In the genomic region with DNA sequence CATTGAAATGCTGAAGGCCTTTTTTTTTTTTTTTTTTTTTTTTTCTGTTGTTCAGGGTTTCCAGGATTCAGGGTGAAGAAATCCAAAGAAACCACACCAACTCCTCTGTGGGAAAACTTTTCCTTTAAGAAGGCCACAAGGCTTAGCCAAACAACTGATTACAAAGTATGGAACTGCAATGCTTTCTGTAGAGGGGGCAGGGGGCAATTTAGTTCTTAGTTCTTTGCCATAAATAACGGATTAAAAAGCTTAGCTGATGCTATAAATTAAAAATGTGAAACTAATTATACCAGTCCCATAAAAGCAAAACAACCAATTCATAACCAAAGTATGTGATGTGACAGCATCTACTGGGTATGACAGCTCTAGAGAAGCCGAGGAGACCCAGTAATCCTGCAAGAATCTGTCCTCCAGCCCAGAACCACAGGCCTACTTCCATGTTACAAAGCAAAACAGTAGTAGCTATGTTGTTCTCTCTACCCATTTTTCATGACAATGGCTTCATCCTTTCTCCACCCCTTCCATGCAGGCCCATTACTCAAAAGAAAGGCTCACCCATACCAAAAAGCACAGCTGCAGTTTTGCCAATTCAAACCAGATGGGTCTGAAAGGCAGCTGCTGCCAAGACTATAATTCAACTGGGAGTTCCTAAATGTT, we compare ENCODE assay signal across 1 cellular context.
TF ChIP-seq lines count a peak whose summit lies in the region.

No MANE protein-coding gene starts in this region.

TF ChIP-seq in SK-N-SH treated with all-trans-retinoic acid at 6 μM for 48 hours, 23 proteins besides CTCF, POLR2A, EP300 and RAD21 (continued from another document):
- TF ChIP-seq, protein P1, sequence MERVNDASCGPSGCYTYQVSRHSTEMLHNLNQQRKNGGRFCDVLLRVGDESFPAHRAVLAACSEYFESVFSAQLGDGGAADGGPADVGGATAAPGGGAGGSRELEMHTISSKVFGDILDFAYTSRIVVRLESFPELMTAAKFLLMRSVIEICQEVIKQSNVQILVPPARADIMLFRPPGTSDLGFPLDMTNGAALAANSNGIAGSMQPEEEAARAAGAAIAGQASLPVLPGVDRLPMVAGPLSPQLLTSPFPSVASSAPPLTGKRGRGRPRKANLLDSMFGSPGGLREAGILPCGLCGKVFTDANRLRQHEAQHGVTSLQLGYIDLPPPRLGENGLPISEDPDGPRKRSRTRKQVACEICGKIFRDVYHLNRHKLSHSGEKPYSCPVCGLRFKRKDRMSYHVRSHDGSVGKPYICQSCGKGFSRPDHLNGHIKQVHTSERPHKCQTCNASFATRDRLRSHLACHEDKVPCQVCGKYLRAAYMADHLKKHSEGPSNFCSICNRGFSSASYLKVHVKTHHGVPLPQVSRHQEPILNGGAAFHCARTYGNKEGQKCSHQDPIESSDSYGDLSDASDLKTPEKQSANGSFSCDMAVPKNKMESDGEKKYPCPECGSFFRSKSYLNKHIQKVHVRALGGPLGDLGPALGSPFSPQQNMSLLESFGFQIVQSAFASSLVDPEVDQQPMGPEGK (CRISPR knock-in tag; IDR thresholded peaks at IDR 0.05; ENCODE audit: borderline replicate concordance) = no peak
